Comparison of ENCODE assay signal across 1 cellular context in the genomic region with DNA sequence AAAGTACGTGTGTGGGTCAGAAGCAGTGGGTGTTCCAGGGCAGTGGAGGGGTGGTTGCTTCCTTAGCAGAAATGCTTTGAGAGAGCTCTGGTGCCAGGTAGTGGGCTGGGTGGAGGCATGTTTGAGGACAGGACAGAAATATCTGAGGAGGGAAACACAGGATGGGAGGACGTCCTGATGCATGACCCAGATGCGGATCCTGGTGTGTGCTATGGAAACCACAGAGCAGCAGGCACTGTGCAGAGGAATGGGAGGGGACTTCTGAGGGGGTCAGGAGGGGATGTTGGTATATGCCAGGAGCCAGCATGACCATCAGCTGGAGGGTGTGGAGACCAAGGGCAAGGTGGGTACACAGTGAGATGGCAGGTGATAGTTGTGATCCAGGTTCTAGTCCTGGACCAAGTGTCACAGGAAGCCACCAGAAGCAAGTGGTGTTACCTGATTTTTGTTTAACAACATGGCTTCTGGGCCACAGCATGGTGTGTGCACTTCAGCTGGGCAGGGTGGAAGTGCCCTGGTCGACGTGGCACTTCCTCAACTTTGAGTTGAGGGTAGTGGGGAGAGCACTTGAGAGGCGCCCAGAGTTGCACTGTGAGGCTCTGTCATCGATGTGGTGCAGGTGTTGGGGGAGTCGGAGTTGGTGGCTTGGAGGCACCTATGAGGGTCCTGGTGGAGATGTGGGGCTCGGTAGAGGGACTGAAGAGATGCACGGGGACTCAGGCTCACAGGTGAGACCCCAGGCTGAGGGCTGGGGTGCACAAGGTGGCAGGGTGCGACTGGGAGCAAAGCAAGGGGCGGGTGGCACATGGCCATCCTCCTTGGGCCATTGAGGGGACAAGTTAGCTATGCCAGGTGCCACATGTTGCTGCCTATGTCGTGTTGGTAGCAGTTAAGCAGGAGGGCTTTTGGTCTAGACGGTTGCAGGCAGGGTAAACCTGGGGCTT.
TF ChIP-seq lines count a peak whose summit lies in the region.

No MANE protein-coding gene starts in this region.

TF ChIP-seq in K562, 482 proteins besides CTCF, POLR2A, EP300 and RAD21 (continues in another document):
- TF ChIP-seq POU5F1 (IDR thresholded peaks at IDR 0.05; ENCODE audit: borderline replicate concordance, low read depth, low read length, partially characterized antibody) = no peak
- TF ChIP-seq XRCC4 (IDR thresholded peaks at IDR 0.05; ENCODE audit: extremely low read depth, insufficient read depth, insufficient read length) = no peak
- no peak for TF ChIP-seq SAP30 (IDR thresholded peaks at IDR 0.05; ENCODE audit: borderline replicate concordance, insufficient read depth, low read depth, low read length, poor library complexity, severe bottlenecking)
- 0 out of 4 replicates have a peak, but pooled peaks of 1 of the 2 experiments have one; percentile 9 for TF ChIP-seq TBL1XR1 (IDR thresholded peaks at IDR 0.05; ENCODE audit: low read length in 2 of 2)
- TF ChIP-seq LEF1 (IDR thresholded peaks at IDR 0.05) = no peak
- peak; percentile 34; the same call in 1 of the 2 replicates for TF ChIP-seq SPI1 (IDR thresholded peaks at IDR 0.05; ENCODE audit: borderline replicate concordance, low read depth, low read length)
- no peak for TF ChIP-seq ZNF79 (CRISPR knock-in tag; IDR thresholded peaks at IDR 0.05; ENCODE audit: low read depth)
- no peak for TF ChIP-seq SP2 (IDR thresholded peaks at IDR 0.05; ENCODE audit: extremely low read depth, low read depth, low read length, poor library complexity, severe bottlenecking)
- TF ChIP-seq, protein P1, sequence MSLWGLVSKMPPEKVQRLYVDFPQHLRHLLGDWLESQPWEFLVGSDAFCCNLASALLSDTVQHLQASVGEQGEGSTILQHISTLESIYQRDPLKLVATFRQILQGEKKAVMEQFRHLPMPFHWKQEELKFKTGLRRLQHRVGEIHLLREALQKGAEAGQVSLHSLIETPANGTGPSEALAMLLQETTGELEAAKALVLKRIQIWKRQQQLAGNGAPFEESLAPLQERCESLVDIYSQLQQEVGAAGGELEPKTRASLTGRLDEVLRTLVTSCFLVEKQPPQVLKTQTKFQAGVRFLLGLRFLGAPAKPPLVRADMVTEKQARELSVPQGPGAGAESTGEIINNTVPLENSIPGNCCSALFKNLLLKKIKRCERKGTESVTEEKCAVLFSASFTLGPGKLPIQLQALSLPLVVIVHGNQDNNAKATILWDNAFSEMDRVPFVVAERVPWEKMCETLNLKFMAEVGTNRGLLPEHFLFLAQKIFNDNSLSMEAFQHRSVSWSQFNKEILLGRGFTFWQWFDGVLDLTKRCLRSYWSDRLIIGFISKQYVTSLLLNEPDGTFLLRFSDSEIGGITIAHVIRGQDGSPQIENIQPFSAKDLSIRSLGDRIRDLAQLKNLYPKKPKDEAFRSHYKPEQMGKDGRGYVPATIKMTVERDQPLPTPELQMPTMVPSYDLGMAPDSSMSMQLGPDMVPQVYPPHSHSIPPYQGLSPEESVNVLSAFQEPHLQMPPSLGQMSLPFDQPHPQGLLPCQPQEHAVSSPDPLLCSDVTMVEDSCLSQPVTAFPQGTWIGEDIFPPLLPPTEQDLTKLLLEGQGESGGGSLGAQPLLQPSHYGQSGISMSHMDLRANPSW (CRISPR knock-in tag; IDR thresholded peaks at IDR 0.05) = 0 out of 2 replicates have a peak, but pooled peaks have one; percentile 24
- TF ChIP-seq, protein P2, sequence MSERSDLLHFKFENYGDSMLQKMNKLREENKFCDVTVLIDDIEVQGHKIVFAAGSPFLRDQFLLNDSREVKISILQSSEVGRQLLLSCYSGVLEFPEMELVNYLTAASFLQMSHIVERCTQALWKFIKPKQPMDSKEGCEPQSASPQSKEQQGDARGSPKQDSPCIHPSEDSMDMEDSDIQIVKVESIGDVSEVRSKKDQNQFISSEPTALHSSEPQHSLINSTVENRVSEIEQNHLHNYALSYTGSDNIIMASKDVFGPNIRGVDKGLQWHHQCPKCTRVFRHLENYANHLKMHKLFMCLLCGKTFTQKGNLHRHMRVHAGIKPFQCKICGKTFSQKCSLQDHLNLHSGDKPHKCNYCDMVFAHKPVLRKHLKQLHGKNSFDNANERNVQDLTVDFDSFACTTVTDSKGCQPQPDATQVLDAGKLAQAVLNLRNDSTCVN (CRISPR knock-in tag; IDR thresholded peaks at IDR 0.05) = 0 out of 2 replicates have a peak, but pooled peaks have one; percentile 27
- TF ChIP-seq, protein P3, sequence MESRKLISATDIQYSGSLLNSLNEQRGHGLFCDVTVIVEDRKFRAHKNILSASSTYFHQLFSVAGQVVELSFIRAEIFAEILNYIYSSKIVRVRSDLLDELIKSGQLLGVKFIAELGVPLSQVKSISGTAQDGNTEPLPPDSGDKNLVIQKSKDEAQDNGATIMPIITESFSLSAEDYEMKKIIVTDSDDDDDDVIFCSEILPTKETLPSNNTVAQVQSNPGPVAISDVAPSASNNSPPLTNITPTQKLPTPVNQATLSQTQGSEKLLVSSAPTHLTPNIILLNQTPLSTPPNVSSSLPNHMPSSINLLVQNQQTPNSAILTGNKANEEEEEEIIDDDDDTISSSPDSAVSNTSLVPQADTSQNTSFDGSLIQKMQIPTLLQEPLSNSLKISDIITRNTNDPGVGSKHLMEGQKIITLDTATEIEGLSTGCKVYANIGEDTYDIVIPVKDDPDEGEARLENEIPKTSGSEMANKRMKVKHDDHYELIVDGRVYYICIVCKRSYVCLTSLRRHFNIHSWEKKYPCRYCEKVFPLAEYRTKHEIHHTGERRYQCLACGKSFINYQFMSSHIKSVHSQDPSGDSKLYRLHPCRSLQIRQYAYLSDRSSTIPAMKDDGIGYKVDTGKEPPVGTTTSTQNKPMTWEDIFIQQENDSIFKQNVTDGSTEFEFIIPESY (CRISPR knock-in tag; IDR thresholded peaks at IDR 0.05) = no peak
- TF ChIP-seq ZNF445 (CRISPR knock-in tag; IDR thresholded peaks at IDR 0.05; ENCODE audit: low read depth) = 0 out of 2 replicates have a peak, but pooled peaks have one; percentile 10
- TF ChIP-seq ZNF644 (tag; IDR thresholded peaks at IDR 0.05; ENCODE audit: low read depth) = no peak
- 0 out of 4 replicates have a peak, but pooled peaks of 1 of the 2 experiments have one; percentile 6 for TF ChIP-seq MAZ (CRISPR knock-in tag; conservative IDR thresholded peaks at IDR 0.05 in 1 of 2, IDR thresholded peaks at IDR 0.05 in 1 of 2)
- TF ChIP-seq ZNF165 (CRISPR knock-in tag; IDR thresholded peaks at IDR 0.05; ENCODE audit: borderline replicate concordance) = no peak
- TF ChIP-seq JUNB (CRISPR knock-in tag; conservative IDR thresholded peaks at IDR 0.05) = no peak
- TF ChIP-seq TSC22D4 (tag; IDR thresholded peaks at IDR 0.05) = 0 out of 2 replicates have a peak, but pooled peaks have one; percentile 18
- TF ChIP-seq ZFPM2 (CRISPR knock-in tag; IDR thresholded peaks at IDR 0.05) = 0 out of 2 replicates have a peak, but pooled peaks have one; percentile 15
- TF ChIP-seq MEF2A (IDR thresholded peaks at IDR 0.05; ENCODE audit: control insufficient read depth, low read depth, low read length) = no peak
- no peak for TF ChIP-seq CREB1 (IDR thresholded peaks at IDR 0.05)
- no peak for TF ChIP-seq CREB1 (CRISPR knock-in tag; IDR thresholded peaks at IDR 0.05)
- peak; percentile 56 for TF ChIP-seq RBBP5 (IDR thresholded peaks at IDR 0.05; ENCODE audit: borderline replicate concordance, insufficient read depth, low read length, poor library complexity, severe bottlenecking)
- 0 out of 2 replicates have a peak, but pooled peaks have one; percentile 24 for TF ChIP-seq CAMTA2 (CRISPR knock-in tag; conservative IDR thresholded peaks at IDR 0.05)
- no peak for TF ChIP-seq SIN3A (IDR thresholded peaks at IDR 0.05; ENCODE audit: borderline replicate concordance in 2 of 2, control insufficient read depth in 1 of 2, low read depth in 2 of 2, low read length in 2 of 2)
- TF ChIP-seq OTX1 (CRISPR knock-in tag; IDR thresholded peaks at IDR 0.05) = peak; percentile 86; the same call in 1 of the 2 replicates
- TF ChIP-seq EWSR1 (IDR thresholded peaks at IDR 0.05; ENCODE audit: borderline replicate concordance, low read depth, partially characterized antibody) = no peak
- TF ChIP-seq, protein P4, sequence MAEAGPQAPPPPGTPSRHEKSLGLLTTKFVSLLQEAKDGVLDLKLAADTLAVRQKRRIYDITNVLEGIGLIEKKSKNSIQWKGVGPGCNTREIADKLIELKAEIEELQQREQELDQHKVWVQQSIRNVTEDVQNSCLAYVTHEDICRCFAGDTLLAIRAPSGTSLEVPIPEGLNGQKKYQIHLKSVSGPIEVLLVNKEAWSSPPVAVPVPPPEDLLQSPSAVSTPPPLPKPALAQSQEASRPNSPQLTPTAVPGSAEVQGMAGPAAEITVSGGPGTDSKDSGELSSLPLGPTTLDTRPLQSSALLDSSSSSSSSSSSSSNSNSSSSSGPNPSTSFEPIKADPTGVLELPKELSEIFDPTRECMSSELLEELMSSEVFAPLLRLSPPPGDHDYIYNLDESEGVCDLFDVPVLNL (CRISPR knock-in tag; IDR thresholded peaks at IDR 0.05; ENCODE audit: low read depth) = no peak
- no peak for TF ChIP-seq CBX8 (IDR thresholded peaks at IDR 0.05; ENCODE audit: borderline replicate concordance, extremely low read depth, low read depth, low read length, poor library complexity, severe bottlenecking)
- TF ChIP-seq ZNF695 (CRISPR knock-in tag; IDR thresholded peaks at IDR 0.05) = no peak
- TF ChIP-seq DIDO1 (tag; IDR thresholded peaks at IDR 0.05; ENCODE audit: low read depth) = no peak
- TF ChIP-seq MAFG (tag; conservative IDR thresholded peaks at IDR 0.05) = no peak
- TF ChIP-seq, protein P5, sequence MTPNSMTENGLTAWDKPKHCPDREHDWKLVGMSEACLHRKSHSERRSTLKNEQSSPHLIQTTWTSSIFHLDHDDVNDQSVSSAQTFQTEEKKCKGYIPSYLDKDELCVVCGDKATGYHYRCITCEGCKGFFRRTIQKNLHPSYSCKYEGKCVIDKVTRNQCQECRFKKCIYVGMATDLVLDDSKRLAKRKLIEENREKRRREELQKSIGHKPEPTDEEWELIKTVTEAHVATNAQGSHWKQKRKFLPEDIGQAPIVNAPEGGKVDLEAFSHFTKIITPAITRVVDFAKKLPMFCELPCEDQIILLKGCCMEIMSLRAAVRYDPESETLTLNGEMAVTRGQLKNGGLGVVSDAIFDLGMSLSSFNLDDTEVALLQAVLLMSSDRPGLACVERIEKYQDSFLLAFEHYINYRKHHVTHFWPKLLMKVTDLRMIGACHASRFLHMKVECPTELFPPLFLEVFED (CRISPR knock-in tag; conservative IDR thresholded peaks at IDR 0.05) = peak; percentile 82
- peak; percentile 62 for TF ChIP-seq WHSC1 (IDR thresholded peaks at IDR 0.05; ENCODE audit: low read length)
- TF ChIP-seq KLF10 (CRISPR knock-in tag; IDR thresholded peaks at IDR 0.05) = no peak
- TF ChIP-seq, protein P6, sequence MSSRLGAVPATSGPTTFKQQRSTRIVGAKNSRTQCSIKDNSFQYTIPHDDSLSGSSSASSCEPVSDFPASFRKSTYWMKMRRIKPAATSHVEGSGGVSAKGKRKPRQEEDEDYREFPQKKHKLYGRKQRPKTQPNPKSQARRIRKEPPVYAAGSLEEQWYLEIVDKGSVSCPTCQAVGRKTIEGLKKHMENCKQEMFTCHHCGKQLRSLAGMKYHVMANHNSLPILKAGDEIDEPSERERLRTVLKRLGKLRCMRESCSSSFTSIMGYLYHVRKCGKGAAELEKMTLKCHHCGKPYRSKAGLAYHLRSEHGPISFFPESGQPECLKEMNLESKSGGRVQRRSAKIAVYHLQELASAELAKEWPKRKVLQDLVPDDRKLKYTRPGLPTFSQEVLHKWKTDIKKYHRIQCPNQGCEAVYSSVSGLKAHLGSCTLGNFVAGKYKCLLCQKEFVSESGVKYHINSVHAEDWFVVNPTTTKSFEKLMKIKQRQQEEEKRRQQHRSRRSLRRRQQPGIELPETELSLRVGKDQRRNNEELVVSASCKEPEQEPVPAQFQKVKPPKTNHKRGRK (tag; IDR thresholded peaks at IDR 0.05) = no peak
- TF ChIP-seq ZNF384 (IDR thresholded peaks at IDR 0.05; ENCODE audit: low read depth, low read length) = no peak
- TF ChIP-seq, protein P7, sequence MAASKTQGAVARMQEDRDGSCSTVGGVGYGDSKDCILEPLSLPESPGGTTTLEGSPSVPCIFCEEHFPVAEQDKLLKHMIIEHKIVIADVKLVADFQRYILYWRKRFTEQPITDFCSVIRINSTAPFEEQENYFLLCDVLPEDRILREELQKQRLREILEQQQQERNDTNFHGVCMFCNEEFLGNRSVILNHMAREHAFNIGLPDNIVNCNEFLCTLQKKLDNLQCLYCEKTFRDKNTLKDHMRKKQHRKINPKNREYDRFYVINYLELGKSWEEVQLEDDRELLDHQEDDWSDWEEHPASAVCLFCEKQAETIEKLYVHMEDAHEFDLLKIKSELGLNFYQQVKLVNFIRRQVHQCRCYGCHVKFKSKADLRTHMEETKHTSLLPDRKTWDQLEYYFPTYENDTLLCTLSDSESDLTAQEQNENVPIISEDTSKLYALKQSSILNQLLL (CRISPR knock-in tag; IDR thresholded peaks at IDR 0.05; ENCODE audit: borderline replicate concordance) = no peak
- peak; percentile 40; the same call in 1 of the 2 replicates for TF ChIP-seq GTF2F1 (IDR thresholded peaks at IDR 0.05; ENCODE audit: low read depth, low read length)
- TF ChIP-seq ZNF696 (CRISPR knock-in tag; conservative IDR thresholded peaks at IDR 0.05) = no peak
- TF ChIP-seq ERF (CRISPR knock-in tag; IDR thresholded peaks at IDR 0.05) = peak; percentile 62; the same call in 1 of the 2 replicates
